Comparison of ENCODE assay signal across 8 cellular contexts in genomic region chr3:165389653-165390052, GRCh38.
"Had no signal": no experiment of that assay in that cellular context is flagged by ENCODE, and none has a peak within 500 bp of the region (broad histone marks: within the 10 kb centered on the region; RNA-seq: fewer than 3 reads in every experiment).

No MANE protein-coding gene starts in this region.

- H3K27ac ChIP-seq: HL-60 had no signal

- H3K4me3 ChIP-seq: HAP-1 had no signal

- H3K36me3 ChIP-seq: HAP-1 had no signal

- H3K27me3 Mint-ChIP-seq: IgD-negative memory B cell had no signal

- H3K4me3 Mint-ChIP-seq: HFFc6, IgD-negative memory B cell had no signal

- DNase-seq: GOT3, H7, HFFc6 had no signal

- ATAC-seq: HCT116, HepG2 had no signal

- H3K4me1 Mint-ChIP-seq: IgD-negative memory B cell had no signal

- H3K27ac Mint-ChIP-seq: HFFc6, IgD-negative memory B cell had no signal

- H3K36me3 Mint-ChIP-seq: IgD-negative memory B cell had no signal

- H3K4me1 ChIP-seq: HAP-1 had no signal

- FAIRE-seq: HepG2 had no signal

- H3K9me3 ChIP-seq: HAP-1 had no signal
